ENCODE assay signal across 21 cellular contexts in the genomic region with DNA sequence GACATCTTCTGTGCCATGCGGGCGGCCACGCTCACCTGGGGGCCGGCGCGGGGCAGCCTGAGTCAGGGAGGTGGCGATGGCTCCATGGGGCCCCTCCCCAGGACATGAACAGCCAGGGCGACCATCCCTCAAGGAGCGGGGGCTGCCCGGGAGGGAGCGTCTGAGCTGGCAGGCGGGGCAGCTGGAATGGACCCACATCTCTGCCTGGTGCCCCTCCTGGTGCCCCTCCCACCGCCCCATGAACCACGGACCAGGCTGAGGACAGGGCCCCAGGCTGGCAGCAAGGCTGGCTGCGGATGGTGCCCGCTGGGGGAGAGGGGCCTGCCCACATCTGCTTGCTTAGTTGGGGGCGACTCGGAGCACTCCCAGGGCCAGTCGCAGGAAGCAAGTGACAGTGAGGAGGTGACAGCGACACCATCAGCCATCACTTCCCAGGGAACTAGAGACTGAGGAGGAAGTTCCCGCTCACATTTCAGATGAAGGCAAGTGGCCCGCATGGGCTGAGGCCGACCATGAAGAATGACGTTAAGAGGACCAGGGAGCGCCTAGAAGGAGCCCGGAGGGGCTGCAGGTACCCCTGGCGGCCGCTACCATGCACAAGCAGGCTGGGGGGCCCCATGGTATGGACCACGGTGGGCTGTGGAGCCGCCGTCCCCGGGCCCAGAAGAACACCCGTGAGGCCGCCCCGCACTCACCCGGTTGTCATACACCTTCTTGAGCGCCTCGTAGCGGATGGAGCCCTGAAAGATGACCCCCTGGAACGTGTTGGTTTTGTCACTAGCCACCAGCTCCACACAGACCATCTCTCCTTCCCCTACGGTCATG.
"Had no signal": no experiment of that assay in that cellular context is flagged by ENCODE, and none has a peak within 500 bp of the region (broad histone marks: within the 10 kb centered on the region; RNA-seq: fewer than 3 reads in every experiment).

No MANE protein-coding gene starts in this region.

- H3K9me3 Mint-ChIP-seq: activated CD4-positive, alpha-beta memory T cell treated with anti-CD3 and anti-CD28 coated beads for 36 hours; activated T-cell treated with anti-CD3 and anti-CD28 coated beads, Interleukin-2, amount 50 U/mL, for 72 hours; effector memory CD8-positive, alpha-beta T cell; nephron progenitor cell; stimulated activated naive B cell treated with anti-CD40 and anti-IgM and Interleukin-4, amounts not matched to agents 10 μg/mL and 1 μg/mL and 100 μg/mL, for 72 hours; type B pancreatic cell had no signal

- H3K27ac ChIP-seq: heart left ventricle, right lobe of liver, thoracic aorta, vagina had no signal

- H3K4me3 Mint-ChIP-seq: activated CD4-positive, alpha-beta memory T cell treated with anti-CD3 and anti-CD28 coated beads for 36 hours; activated T-cell treated with anti-CD3 and anti-CD28 coated beads, Interleukin-2, amount 50 U/mL, for 72 hours; effector memory CD8-positive, alpha-beta T cell; nephron progenitor cell; stimulated activated naive B cell treated with anti-CD40 and anti-IgM and Interleukin-4, amounts not matched to agents 10 μg/mL and 1 μg/mL and 100 μg/mL, for 72 hours; T-helper 17 cell; type B pancreatic cell had no signal

- H3K27me3 ChIP-seq: dorsolateral prefrontal cortex, esophagus squamous epithelium, heart left ventricle, right lobe of liver, vagina had no signal

- ATAC-seq: activated T-cell treated with anti-CD3 and anti-CD28 coated beads, Interleukin-2, amount 50 U/mL, for 72 hours; effector memory CD8-positive, alpha-beta T cell; heart left ventricle; right lobe of liver; stimulated activated naive B cell treated with anti-CD40 and anti-IgM and Interleukin-4, amounts not matched to agents 10 μg/mL and 1 μg/mL and 100 μg/mL, for 72 hours; T-helper 17 cell had no signal

- H3K27ac Mint-ChIP-seq: activated CD4-positive, alpha-beta memory T cell treated with anti-CD3 and anti-CD28 coated beads for 36 hours; activated T-cell treated with anti-CD3 and anti-CD28 coated beads, Interleukin-2, amount 50 U/mL, for 72 hours; nephron progenitor cell; stimulated activated naive B cell treated with anti-CD40 and anti-IgM and Interleukin-4, amounts not matched to agents 10 μg/mL and 1 μg/mL and 100 μg/mL, for 72 hours; T-helper 17 cell; type B pancreatic cell had no signal

- H3K9me3 ChIP-seq: esophagus squamous epithelium, heart left ventricle, mucosa of descending colon, right lobe of liver, thoracic aorta, vagina had no signal

- DNase-seq: activated CD4-positive, alpha-beta memory T cell treated with anti-CD3 and anti-CD28 coated beads for 36 hours; activated CD4-positive, alpha-beta T cell treated with anti-CD3 and anti-CD28 coated beads for 48 hours; activated gamma-delta T cell; activated naive CD4-positive, alpha-beta T cell treated with anti-CD3 and anti-CD28 coated beads, Interleukin-2, amount 50 U/mL, for 16 hours; activated T-cell treated with anti-CD3 and anti-CD28 coated beads, Interleukin-2, amount 50 U/mL, for 72 hours; central memory CD4-positive, alpha-beta T cell; effector memory CD8-positive, alpha-beta T cell; esophagus squamous epithelium; nephron progenitor cell; nucleus accumbens; right lobe of liver; small intestine; stimulated activated CD4-positive, alpha-beta T cell treated with anti-CD3 and anti-CD28 coated beads, Interleukin-15, amount 100 ng/mL, for 24 hours; stimulated activated naive B cell treated with anti-CD40 and anti-IgM and Interleukin-4, amounts not matched to agents 10 μg/mL and 1 μg/mL and 100 μg/mL, for 72 hours; T-helper 17 cell had no signal

- H3K27me3 Mint-ChIP-seq: activated CD4-positive, alpha-beta memory T cell treated with anti-CD3 and anti-CD28 coated beads for 36 hours; effector memory CD8-positive, alpha-beta T cell; stimulated activated naive B cell treated with anti-CD40 and anti-IgM and Interleukin-4, amounts not matched to agents 10 μg/mL and 1 μg/mL and 100 μg/mL, for 72 hours; T-helper 17 cell; type B pancreatic cell had no signal

- H3K4me3 ChIP-seq: dorsolateral prefrontal cortex, esophagus squamous epithelium, heart left ventricle, mucosa of descending colon, right lobe of liver, thoracic aorta, vagina had no signal

- H3K4me1 ChIP-seq: heart left ventricle, right lobe of liver, vagina had no signal
